In genomic region chr1:28154083-28154594, GRCh38 we compare ENCODE assay signal across 2 cellular contexts.
TF ChIP-seq lines count a peak whose summit lies in the region.

No MANE protein-coding gene starts in this region.

TF ChIP-seq in IMR-90, 13 proteins besides CTCF, POLR2A, EP300 and RAD21:
- TF ChIP-seq CEBPB (IDR thresholded peaks at IDR 0.05; ENCODE audit: low read depth, low read length), result no peak
- no peak for TF ChIP-seq MAFK (IDR thresholded peaks at IDR 0.05; ENCODE audit: low read depth, low read length)
- TF ChIP-seq MAZ (IDR thresholded peaks at IDR 0.05; ENCODE audit: borderline replicate concordance, low read depth, low read length), result no peak
- TF ChIP-seq, protein P1, sequence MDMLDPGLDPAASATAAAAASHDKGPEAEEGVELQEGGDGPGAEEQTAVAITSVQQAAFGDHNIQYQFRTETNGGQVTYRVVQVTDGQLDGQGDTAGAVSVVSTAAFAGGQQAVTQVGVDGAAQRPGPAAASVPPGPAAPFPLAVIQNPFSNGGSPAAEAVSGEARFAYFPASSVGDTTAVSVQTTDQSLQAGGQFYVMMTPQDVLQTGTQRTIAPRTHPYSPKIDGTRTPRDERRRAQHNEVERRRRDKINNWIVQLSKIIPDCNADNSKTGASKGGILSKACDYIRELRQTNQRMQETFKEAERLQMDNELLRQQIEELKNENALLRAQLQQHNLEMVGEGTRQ (IDR thresholded peaks at IDR 0.05; ENCODE audit: low read depth, low read length), result no peak
- no peak for TF ChIP-seq BHLHE40 (IDR thresholded peaks at IDR 0.05; ENCODE audit: low read depth, low read length)
- no peak for TF ChIP-seq ELK1 (IDR thresholded peaks at IDR 0.05; ENCODE audit: borderline replicate concordance, low read depth, low read length)
- TF ChIP-seq FOS (IDR thresholded peaks at IDR 0.05; ENCODE audit: low read depth, low read length), result no peak
- no peak for TF ChIP-seq CHD1 (IDR thresholded peaks at IDR 0.05; ENCODE audit: low read depth, low read length)
- TF ChIP-seq RCOR1 (IDR thresholded peaks at IDR 0.05; ENCODE audit: insufficient replicate concordance, low read length), result no peak
- TF ChIP-seq MXI1 (IDR thresholded peaks at IDR 0.05; ENCODE audit: borderline replicate concordance, low read depth, low read length), result no peak
- TF ChIP-seq NFE2L2 (IDR thresholded peaks at IDR 0.05; ENCODE audit: low read depth, low read length), result no peak
- no peak for TF ChIP-seq RFX5 (IDR thresholded peaks at IDR 0.05; ENCODE audit: low read depth, low read length)
- TF ChIP-seq SMC3 (IDR thresholded peaks at IDR 0.05; ENCODE audit: low read depth, low read length), result no peak
TF ChIP-seq in IMR-90: peak in this region for 0.

TF ChIP-seq in HepG2, 621 proteins besides CTCF, POLR2A, EP300 and RAD21:
- TF ChIP-seq AKNA (CRISPR knock-in tag; IDR thresholded peaks at IDR 0.05; ENCODE audit: borderline replicate concordance) (no peak), ZNF205 (CRISPR knock-in tag; IDR thresholded peaks at IDR 0.05) (peak; percentile 98)
